1 cellular context compared by ENCODE assay signal in the genomic region with DNA sequence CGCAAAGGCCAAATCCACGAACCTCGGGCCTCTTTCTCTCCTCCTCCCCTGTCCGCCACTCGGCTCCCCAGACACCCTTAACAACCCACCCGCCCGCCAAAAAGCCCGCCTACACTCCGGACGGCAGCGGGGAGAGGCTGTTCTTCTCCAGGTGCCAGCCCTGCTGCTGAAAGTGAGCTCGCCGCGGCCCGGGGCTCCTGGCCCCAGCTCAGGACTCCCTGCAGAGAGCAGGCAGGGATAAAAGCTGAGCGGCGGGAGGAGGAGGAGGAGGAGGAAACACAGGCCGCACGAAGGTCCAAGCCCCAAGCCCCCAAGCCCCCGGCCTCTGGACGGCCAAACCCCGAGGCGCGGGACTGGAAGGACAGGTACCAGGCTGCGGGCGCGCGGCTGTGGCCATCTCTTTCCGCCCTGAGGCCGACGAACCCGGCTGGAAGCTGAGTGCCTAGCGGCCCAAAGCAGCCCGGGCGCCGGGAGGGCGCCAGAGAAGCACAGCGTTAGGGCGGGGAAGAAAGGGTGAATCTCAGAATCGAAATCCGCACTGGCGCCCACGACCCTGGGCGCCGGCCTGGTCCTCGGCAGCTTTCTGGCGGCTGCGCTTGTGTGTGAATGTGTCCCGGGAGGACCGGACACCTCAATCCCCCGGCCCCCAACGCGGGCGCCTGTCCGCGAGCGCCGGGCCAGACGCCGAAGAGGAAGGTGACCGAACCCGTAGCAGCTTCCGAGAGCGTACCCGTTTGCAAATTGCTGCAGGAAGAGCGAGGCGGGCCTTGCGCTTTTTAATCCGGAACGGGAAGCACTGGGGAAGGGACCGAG.
TF ChIP-seq lines count a peak whose summit lies in the region.

No MANE protein-coding gene starts in this region.

TF ChIP-seq in HEK293, 187 proteins besides CTCF, POLR2A, EP300 and RAD21 (continued from another document and continues in another):
- TF ChIP-seq ZNF530 (tag by site-specific recombination; IDR thresholded peaks at IDR 0.05; ENCODE audit: low read depth) (no peak), ZNF416 (tag by site-specific recombination; IDR thresholded peaks at IDR 0.05) (no peak), ZSCAN30 (tag by site-specific recombination; IDR thresholded peaks at IDR 0.05) (0 out of 2 replicates have a peak, but pooled peaks have one; percentile 60), MEIS1 (CRISPR knock-in tag; IDR thresholded peaks at IDR 0.05; ENCODE audit: borderline replicate concordance) (no peak), ZNF561 (tag by site-specific recombination; IDR thresholded peaks at IDR 0.05; ENCODE audit: borderline replicate concordance) (peak; percentile 16; the same call in 1 of the 2 replicates), EGR2 (tag by site-specific recombination; IDR thresholded peaks at IDR 0.05; ENCODE audit: low read depth) (peak; percentile 55; the same call in 1 of the 2 replicates), ZNF544 (tag by site-specific recombination; IDR thresholded peaks at IDR 0.05) (no peak), ZNF768 (tag by site-specific recombination; IDR thresholded peaks at IDR 0.05) (no peak), PRDM1 (tag by site-specific recombination; IDR thresholded peaks at IDR 0.05) (peak; percentile 37; the same call in 1 of the 2 replicates), KLF8 (tag by site-specific recombination; IDR thresholded peaks at IDR 0.05) (no peak), KLF16 (tag by site-specific recombination; IDR thresholded peaks at IDR 0.05) (no peak), ZXDB (tag by site-specific recombination; IDR thresholded peaks at IDR 0.05) (peak; percentile 29; the same call in 1 of the 2 replicates), ZNF16 (tag by site-specific recombination; IDR thresholded peaks at IDR 0.05; ENCODE audit: low read depth) (no peak), GLIS2 (tag by site-specific recombination; IDR thresholded peaks at IDR 0.05) (peak; percentile 38; the same call in 1 of the 2 replicates), ZNF549 (tag by site-specific recombination; IDR thresholded peaks at IDR 0.05) (no peak), SP2 (tag by site-specific recombination; IDR thresholded peaks at IDR 0.05) (peak; percentile 73), ZNF658 (tag by site-specific recombination; IDR thresholded peaks at IDR 0.05) (no peak), TRIM28 (IDR thresholded peaks at IDR 0.05; ENCODE audit: borderline replicate concordance, low read length) (no peak), ZFHX2 (tag by site-specific recombination; conservative IDR thresholded peaks at IDR 0.05) (peak; percentile 61), BCL11A (tag by site-specific recombination; IDR thresholded peaks at IDR 0.05; ENCODE audit: low read depth) (no peak), ZNF223 (tag by site-specific recombination; IDR thresholded peaks at IDR 0.05) (peak; percentile 95; the same call in 1 of the 2 replicates), HOXC10 (CRISPR knock-in tag; IDR thresholded peaks at IDR 0.05) (no peak), ZBTB8A (tag by site-specific recombination; IDR thresholded peaks at IDR 0.05) (peak; percentile 89), ZNF76 (tag by site-specific recombination; IDR thresholded peaks at IDR 0.05; ENCODE audit: borderline replicate concordance, low read depth) (no peak), SP3 (tag by site-specific recombination; IDR thresholded peaks at IDR 0.05) (0 out of 2 replicates have a peak, but pooled peaks have one; percentile 4), TCF7L2 (IDR thresholded peaks at IDR 0.05; ENCODE audit: borderline replicate concordance, low read depth, low read length) (peak; percentile 51; the same call in 1 of the 2 replicates), ZNF785 (tag by site-specific recombination; IDR thresholded peaks at IDR 0.05) (no peak), ZNF114 (tag by site-specific recombination; IDR thresholded peaks at IDR 0.05) (no peak)
- TF ChIP-seq, protein P1, sequence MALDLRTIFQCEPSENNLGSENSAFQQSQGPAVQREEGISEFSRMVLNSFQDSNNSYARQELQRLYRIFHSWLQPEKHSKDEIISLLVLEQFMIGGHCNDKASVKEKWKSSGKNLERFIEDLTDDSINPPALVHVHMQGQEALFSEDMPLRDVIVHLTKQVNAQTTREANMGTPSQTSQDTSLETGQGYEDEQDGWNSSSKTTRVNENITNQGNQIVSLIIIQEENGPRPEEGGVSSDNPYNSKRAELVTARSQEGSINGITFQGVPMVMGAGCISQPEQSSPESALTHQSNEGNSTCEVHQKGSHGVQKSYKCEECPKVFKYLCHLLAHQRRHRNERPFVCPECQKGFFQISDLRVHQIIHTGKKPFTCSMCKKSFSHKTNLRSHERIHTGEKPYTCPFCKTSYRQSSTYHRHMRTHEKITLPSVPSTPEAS (tag by site-specific recombination; IDR thresholded peaks at IDR 0.05) = no peak
- TF ChIP-seq, protein P2, sequence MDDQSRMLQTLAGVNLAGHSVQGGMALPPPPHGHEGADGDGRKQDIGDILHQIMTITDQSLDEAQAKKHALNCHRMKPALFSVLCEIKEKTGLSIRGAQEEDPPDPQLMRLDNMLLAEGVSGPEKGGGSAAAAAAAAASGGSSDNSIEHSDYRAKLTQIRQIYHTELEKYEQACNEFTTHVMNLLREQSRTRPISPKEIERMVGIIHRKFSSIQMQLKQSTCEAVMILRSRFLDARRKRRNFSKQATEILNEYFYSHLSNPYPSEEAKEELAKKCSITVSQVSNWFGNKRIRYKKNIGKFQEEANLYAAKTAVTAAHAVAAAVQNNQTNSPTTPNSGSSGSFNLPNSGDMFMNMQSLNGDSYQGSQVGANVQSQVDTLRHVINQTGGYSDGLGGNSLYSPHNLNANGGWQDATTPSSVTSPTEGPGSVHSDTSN (CRISPR knock-in tag; IDR thresholded peaks at IDR 0.05) = no peak; the same call in 1 of the 2 replicates
- TF ChIP-seq, protein P3, sequence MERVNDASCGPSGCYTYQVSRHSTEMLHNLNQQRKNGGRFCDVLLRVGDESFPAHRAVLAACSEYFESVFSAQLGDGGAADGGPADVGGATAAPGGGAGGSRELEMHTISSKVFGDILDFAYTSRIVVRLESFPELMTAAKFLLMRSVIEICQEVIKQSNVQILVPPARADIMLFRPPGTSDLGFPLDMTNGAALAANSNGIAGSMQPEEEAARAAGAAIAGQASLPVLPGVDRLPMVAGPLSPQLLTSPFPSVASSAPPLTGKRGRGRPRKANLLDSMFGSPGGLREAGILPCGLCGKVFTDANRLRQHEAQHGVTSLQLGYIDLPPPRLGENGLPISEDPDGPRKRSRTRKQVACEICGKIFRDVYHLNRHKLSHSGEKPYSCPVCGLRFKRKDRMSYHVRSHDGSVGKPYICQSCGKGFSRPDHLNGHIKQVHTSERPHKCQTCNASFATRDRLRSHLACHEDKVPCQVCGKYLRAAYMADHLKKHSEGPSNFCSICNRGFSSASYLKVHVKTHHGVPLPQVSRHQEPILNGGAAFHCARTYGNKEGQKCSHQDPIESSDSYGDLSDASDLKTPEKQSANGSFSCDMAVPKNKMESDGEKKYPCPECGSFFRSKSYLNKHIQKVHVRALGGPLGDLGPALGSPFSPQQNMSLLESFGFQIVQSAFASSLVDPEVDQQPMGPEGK (tag by site-specific recombination; IDR thresholded peaks at IDR 0.05) = peak; percentile 37; the same call in 1 of the 2 replicates
- TF ChIP-seq, protein P4, sequence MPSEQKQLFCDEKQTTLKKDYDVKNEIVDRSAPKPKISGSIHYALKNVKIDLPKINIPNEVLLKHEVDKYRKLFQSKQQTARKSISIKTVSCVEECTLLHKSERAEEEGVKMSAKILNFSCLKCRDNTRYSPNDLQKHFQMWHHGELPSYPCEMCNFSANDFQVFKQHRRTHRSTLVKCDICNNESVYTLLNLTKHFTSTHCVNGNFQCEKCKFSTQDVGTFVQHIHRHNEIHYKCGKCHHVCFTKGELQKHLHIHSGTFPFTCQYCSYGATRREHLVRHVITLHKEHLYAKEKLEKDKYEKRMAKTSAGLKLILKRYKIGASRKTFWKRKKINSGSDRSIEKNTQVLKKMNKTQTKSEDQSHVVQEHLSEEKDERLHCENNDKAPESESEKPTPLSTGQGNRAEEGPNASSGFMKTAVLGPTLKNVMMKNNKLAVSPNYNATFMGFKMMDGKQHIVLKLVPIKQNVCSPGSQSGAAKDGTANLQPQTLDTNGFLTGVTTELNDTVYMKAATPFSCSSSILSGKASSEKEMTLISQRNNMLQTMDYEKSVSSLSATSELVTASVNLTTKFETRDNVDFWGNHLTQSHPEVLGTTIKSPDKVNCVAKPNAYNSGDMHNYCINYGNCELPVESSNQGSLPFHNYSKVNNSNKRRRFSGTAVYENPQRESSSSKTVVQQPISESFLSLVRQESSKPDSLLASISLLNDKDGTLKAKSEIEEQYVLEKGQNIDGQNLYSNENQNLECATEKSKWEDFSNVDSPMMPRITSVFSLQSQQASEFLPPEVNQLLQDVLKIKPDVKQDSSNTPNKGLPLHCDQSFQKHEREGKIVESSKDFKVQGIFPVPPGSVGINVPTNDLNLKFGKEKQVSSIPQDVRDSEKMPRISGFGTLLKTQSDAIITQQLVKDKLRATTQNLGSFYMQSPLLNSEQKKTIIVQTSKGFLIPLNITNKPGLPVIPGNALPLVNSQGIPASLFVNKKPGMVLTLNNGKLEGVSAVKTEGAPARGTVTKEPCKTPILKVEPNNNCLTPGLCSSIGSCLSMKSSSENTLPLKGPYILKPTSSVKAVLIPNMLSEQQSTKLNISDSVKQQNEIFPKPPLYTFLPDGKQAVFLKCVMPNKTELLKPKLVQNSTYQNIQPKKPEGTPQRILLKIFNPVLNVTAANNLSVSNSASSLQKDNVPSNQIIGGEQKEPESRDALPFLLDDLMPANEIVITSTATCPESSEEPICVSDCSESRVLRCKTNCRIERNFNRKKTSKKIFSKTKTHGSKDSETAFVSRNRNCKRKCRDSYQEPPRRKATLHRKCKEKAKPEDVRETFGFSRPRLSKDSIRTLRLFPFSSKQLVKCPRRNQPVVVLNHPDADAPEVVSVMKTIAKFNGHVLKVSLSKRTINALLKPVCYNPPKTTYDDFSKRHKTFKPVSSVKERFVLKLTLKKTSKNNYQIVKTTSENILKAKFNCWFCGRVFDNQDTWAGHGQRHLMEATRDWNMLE (tag by site-specific recombination; conservative IDR thresholded peaks at IDR 0.05; ENCODE audit: low read depth) = peak; percentile 58; the same call in 1 of the 2 replicates
- TF ChIP-seq, protein P5, sequence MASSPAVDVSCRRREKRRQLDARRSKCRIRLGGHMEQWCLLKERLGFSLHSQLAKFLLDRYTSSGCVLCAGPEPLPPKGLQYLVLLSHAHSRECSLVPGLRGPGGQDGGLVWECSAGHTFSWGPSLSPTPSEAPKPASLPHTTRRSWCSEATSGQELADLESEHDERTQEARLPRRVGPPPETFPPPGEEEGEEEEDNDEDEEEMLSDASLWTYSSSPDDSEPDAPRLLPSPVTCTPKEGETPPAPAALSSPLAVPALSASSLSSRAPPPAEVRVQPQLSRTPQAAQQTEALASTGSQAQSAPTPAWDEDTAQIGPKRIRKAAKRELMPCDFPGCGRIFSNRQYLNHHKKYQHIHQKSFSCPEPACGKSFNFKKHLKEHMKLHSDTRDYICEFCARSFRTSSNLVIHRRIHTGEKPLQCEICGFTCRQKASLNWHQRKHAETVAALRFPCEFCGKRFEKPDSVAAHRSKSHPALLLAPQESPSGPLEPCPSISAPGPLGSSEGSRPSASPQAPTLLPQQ (tag by site-specific recombination; IDR thresholded peaks at IDR 0.05) = peak; percentile 38; the same call in 1 of the 2 replicates
- TF ChIP-seq, protein P6, sequence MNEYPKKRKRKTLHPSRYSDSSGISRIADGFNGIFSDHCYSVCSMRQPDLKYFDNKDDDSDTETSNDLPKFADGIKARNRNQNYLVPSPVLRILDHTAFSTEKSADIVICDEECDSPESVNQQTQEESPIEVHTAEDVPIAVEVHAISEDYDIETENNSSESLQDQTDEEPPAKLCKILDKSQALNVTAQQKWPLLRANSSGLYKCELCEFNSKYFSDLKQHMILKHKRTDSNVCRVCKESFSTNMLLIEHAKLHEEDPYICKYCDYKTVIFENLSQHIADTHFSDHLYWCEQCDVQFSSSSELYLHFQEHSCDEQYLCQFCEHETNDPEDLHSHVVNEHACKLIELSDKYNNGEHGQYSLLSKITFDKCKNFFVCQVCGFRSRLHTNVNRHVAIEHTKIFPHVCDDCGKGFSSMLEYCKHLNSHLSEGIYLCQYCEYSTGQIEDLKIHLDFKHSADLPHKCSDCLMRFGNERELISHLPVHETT (tag by site-specific recombination; IDR thresholded peaks at IDR 0.05) = no peak
- TF ChIP-seq, protein P7, sequence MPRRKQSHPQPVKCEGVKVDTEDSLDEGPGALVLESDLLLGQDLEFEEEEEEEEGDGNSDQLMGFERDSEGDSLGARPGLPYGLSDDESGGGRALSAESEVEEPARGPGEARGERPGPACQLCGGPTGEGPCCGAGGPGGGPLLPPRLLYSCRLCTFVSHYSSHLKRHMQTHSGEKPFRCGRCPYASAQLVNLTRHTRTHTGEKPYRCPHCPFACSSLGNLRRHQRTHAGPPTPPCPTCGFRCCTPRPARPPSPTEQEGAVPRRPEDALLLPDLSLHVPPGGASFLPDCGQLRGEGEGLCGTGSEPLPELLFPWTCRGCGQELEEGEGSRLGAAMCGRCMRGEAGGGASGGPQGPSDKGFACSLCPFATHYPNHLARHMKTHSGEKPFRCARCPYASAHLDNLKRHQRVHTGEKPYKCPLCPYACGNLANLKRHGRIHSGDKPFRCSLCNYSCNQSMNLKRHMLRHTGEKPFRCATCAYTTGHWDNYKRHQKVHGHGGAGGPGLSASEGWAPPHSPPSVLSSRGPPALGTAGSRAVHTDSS (tag by site-specific recombination; IDR thresholded peaks at IDR 0.05) = peak; percentile 72
- TF ChIP-seq, protein P8, sequence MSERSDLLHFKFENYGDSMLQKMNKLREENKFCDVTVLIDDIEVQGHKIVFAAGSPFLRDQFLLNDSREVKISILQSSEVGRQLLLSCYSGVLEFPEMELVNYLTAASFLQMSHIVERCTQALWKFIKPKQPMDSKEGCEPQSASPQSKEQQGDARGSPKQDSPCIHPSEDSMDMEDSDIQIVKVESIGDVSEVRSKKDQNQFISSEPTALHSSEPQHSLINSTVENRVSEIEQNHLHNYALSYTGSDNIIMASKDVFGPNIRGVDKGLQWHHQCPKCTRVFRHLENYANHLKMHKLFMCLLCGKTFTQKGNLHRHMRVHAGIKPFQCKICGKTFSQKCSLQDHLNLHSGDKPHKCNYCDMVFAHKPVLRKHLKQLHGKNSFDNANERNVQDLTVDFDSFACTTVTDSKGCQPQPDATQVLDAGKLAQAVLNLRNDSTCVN (tag by site-specific recombination; optimal IDR thresholded peaks at IDR 0.05) = peak; percentile 77
- TF ChIP-seq, protein P9, sequence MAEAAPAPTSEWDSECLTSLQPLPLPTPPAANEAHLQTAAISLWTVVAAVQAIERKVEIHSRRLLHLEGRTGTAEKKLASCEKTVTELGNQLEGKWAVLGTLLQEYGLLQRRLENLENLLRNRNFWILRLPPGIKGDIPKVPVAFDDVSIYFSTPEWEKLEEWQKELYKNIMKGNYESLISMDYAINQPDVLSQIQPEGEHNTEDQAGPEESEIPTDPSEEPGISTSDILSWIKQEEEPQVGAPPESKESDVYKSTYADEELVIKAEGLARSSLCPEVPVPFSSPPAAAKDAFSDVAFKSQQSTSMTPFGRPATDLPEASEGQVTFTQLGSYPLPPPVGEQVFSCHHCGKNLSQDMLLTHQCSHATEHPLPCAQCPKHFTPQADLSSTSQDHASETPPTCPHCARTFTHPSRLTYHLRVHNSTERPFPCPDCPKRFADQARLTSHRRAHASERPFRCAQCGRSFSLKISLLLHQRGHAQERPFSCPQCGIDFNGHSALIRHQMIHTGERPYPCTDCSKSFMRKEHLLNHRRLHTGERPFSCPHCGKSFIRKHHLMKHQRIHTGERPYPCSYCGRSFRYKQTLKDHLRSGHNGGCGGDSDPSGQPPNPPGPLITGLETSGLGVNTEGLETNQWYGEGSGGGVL (tag by site-specific recombination; IDR thresholded peaks at IDR 0.05) = 0 out of 2 replicates have a peak, but pooled peaks have one; percentile 13
